In genomic region chr6:90471297-90471696, GRCh38 we compare ENCODE assay signal across 29 cellular contexts.
DNase-seq lines count a peak whose midpoint lies in the region; ATAC-seq and TF ChIP-seq lines count a peak whose summit lies in the region.
"Had no signal": no experiment of that assay in that cellular context is flagged by ENCODE, and none has a peak within 500 bp of the region (broad histone marks: within the 10 kb centered on the region; RNA-seq: fewer than 3 reads in every experiment).

No MANE protein-coding gene starts in this region.

- peaks cover 7% of the 10 kb centered on the region for H3K36me3 Mint-ChIP-seq in activated CD4-positive, alpha-beta memory T cell treated with anti-CD3 and anti-CD28 coated beads, Interleukin-2, amount 10 ng/mL, durations not matched to agents 7 days and 5 days (ENCODE audit: low read depth)
- H3K36me3 Mint-ChIP-seq in activated CD4-positive, alpha-beta memory T cell treated with anti-CD3 and anti-CD28 coated beads for 36 hours: no peaks in the 10 kb centered on the region
- H3K36me3 Mint-ChIP-seq in GM23338 (ENCODE audit: low read depth): no peaks in the 10 kb centered on the region
- H3K36me3 Mint-ChIP-seq in naive thymus-derived CD8-positive, alpha-beta T cell: no peaks in the 10 kb centered on the region

- peak overlapping the region; percentile 41 for H3K27ac Mint-ChIP-seq in activated CD4-positive, alpha-beta memory T cell treated with anti-CD3 and anti-CD28 coated beads, Interleukin-2, amount 10 ng/mL, durations not matched to agents 7 days and 5 days
- no peak overlapping the region for H3K27ac Mint-ChIP-seq in activated CD4-positive, alpha-beta memory T cell treated with anti-CD3 and anti-CD28 coated beads for 36 hours
- no peak overlapping the region for H3K27ac Mint-ChIP-seq in GM23338
- peak overlapping the region in 1 of 10 donors; percentile 21 for H3K27ac Mint-ChIP-seq in naive thymus-derived CD8-positive, alpha-beta T cell
- H3K27ac Mint-ChIP-seq: CD4-positive, alpha-beta T cell had no signal

- H3K4me3 ChIP-seq in GM23338 (no peak overlapping the region), OCI-LY1 (ENCODE audit: low read depth, low read length, poor library complexity, severe bottlenecking) (no peak overlapping the region)
- H3K4me3 ChIP-seq: A549, breast epithelium, dorsolateral prefrontal cortex, esophagus squamous epithelium, heart left ventricle, SJCRH30, smooth muscle cell had no signal

- H3K79me2 ChIP-seq in GM23338 (replicated peaks; ENCODE audit: insufficient read depth) (no peaks in the 10 kb centered on the region), OCI-LY1 (ENCODE audit: insufficient read depth, low read length) (no peaks in the 10 kb centered on the region)

- TF ChIP-seq CTCF in GM23338 (conservative IDR thresholded peaks at IDR 0.05; ENCODE audit: low read depth in 2 of 2) (no peak), OCI-LY1 (IDR thresholded peaks at IDR 0.05; ENCODE audit: low read length) (no peak)

- no peak overlapping the region for H3K9ac ChIP-seq in OCI-LY1 (ENCODE audit: low read length)

- CTCF ChIA-PET in activated CD4-positive, alpha-beta memory T cell treated with anti-CD3 and anti-CD28 coated beads, Interleukin-2, amount 10 ng/mL, durations not matched to agents 7 days and 5 days (lab: Charles Lee): interaction anchor here (1.0 to 11.5 kb wide), 7 partner anchors 8 to 181 kb away, joined by 3 to 281 read pairs (median 83); partner anchors contain the start of gene BACH2
- CTCF ChIA-PET in activated CD4-positive, alpha-beta memory T cell treated with anti-CD3 and anti-CD28 coated beads for 36 hours (lab: Charles Lee): interaction anchor here (1.3 to 5.9 kb wide), 4 partner anchors 8 to 78 kb away, joined by 3 to 36 read pairs (median 5); no protein-coding TSS in a partner anchor

- no peaks in the 10 kb centered on the region for H3K9me2 ChIP-seq in GM23338 (ENCODE audit: insufficient read depth)
- no peaks in the 10 kb centered on the region for H3K9me2 ChIP-seq in OCI-LY1 (ENCODE audit: low read depth, low read length)

- H3K27me3 ChIP-seq in GM23338 (ENCODE audit: insufficient read depth) (no peaks in the 10 kb centered on the region), OCI-LY1 (ENCODE audit: insufficient read depth, low read length) (no peaks in the 10 kb centered on the region)
- H3K27me3 ChIP-seq: breast epithelium, dorsolateral prefrontal cortex, esophagus squamous epithelium, foreskin keratinocyte, heart left ventricle, SJCRH30 had no signal

- H3K27me3 Mint-ChIP-seq in activated CD4-positive, alpha-beta memory T cell treated with anti-CD3 and anti-CD28 coated beads, Interleukin-2, amount 10 ng/mL, durations not matched to agents 7 days and 5 days: peaks cover 12% of the 10 kb centered on the region
- H3K27me3 Mint-ChIP-seq in activated CD4-positive, alpha-beta memory T cell treated with anti-CD3 and anti-CD28 coated beads for 36 hours: peaks cover 1% of the 10 kb centered on the region
- H3K27me3 Mint-ChIP-seq in GM23338 (ENCODE audit: insufficient read depth, low read depth, poor library complexity): peaks cover 4% of the 10 kb centered on the region
- H3K27me3 Mint-ChIP-seq in naive thymus-derived CD8-positive, alpha-beta T cell: no peaks in the 10 kb centered on the region
- H3K27me3 Mint-ChIP-seq: CD4-positive, alpha-beta T cell had no signal

- POLR2A ChIA-PET in activated CD4-positive, alpha-beta memory T cell treated with anti-CD3 and anti-CD28 coated beads, Interleukin-2, amount 10 ng/mL, durations not matched to agents 7 days and 5 days (lab: Charles Lee): interaction anchor here (1.0 to 14.9 kb wide), 6 partner anchors 12 to 176 kb away, joined by 3 to 324 read pairs (median 134); partner anchors contain the start of gene BACH2
- POLR2A ChIA-PET in activated CD4-positive, alpha-beta memory T cell treated with anti-CD3 and anti-CD28 coated beads for 36 hours (lab: Charles Lee): interaction anchor here (1.1 kb wide), 1 partner anchor 47 kb away, joined by 3 read pairs; no protein-coding TSS in a partner anchor
- POLR2A ChIA-PET in naive thymus-derived CD8-positive, alpha-beta T cell (lab: Charles Lee): interaction anchor here (0.7 to 2.1 kb wide), 3 partner anchors 58 to 187 kb away, joined by 3 to 5 read pairs (median 4); no protein-coding TSS in a partner anchor

- H3K27ac ChIP-seq in GM23338 (ENCODE audit: low read depth): no peak overlapping the region
- peak overlapping the region; percentile 93 for H3K27ac ChIP-seq in OCI-LY1 (ENCODE audit: low read depth, low read length, poor library complexity, severe bottlenecking)
- H3K27ac ChIP-seq: A549, breast epithelium, dorsolateral prefrontal cortex, esophagus squamous epithelium, foreskin keratinocyte, heart left ventricle, SJCRH30 had no signal

- H2AFZ ChIP-seq in GM23338 (peak overlapping the region; percentile 4; the same call in 1 of the 2 replicates), OCI-LY1 (ENCODE audit: low read length) (no peak overlapping the region)

- no peaks in the 10 kb centered on the region for H3K9me3 ChIP-seq in OCI-LY1 (ENCODE audit: low read length)
- H3K9me3 ChIP-seq: A549, breast epithelium, esophagus squamous epithelium, heart left ventricle, SJCRH30 had no signal

- H3K4me2 ChIP-seq in GM23338 (no peak overlapping the region), OCI-LY1 (ENCODE audit: low read length) (no peak overlapping the region)
- H3K4me2 ChIP-seq: A549, smooth muscle cell had no signal

- H3K4me1 ChIP-seq in GM23338 (ENCODE audit: insufficient read depth) (no peaks in the 10 kb centered on the region), OCI-LY1 (ENCODE audit: insufficient read depth, low read length, severe bottlenecking) (peaks cover 64% of the 10 kb centered on the region)
- H3K4me1 ChIP-seq: A549, breast epithelium had no signal

- peaks cover 97% of the 10 kb centered on the region for H3K4me1 Mint-ChIP-seq in activated CD4-positive, alpha-beta memory T cell treated with anti-CD3 and anti-CD28 coated beads, Interleukin-2, amount 10 ng/mL, durations not matched to agents 7 days and 5 days
- H3K4me1 Mint-ChIP-seq in activated CD4-positive, alpha-beta memory T cell treated with anti-CD3 and anti-CD28 coated beads for 36 hours (ENCODE audit: low read depth): peaks cover 87% of the 10 kb centered on the region
- H3K4me1 Mint-ChIP-seq in GM23338: peaks cover 9% of the 10 kb centered on the region
- H3K4me1 Mint-ChIP-seq in naive thymus-derived CD8-positive, alpha-beta T cell: peaks cover 17 to 56% (median 36%) of the 10 kb centered on the region in 4 donors

- no peaks in the 10 kb centered on the region for H3K9me3 Mint-ChIP-seq in activated CD4-positive, alpha-beta memory T cell treated with anti-CD3 and anti-CD28 coated beads, Interleukin-2, amount 10 ng/mL, durations not matched to agents 7 days and 5 days
- H3K9me3 Mint-ChIP-seq in activated CD4-positive, alpha-beta memory T cell treated with anti-CD3 and anti-CD28 coated beads for 36 hours: no peaks in the 10 kb centered on the region
- no peaks in the 10 kb centered on the region for H3K9me3 Mint-ChIP-seq in GM23338
- H3K9me3 Mint-ChIP-seq in naive thymus-derived CD8-positive, alpha-beta T cell: no peaks in the 10 kb centered on the region
- H3K9me3 Mint-ChIP-seq: activated T-cell treated with anti-CD3 and anti-CD28 coated beads, Interleukin-2, amount 50 U/mL, for 4 hours; CD4-positive, alpha-beta T cell had no signal

- intact Hi-C loops in activated CD4-positive, alpha-beta memory T cell treated with anti-CD3 and anti-CD28 coated beads for 36 hours (cut with micrococcal nuclease): loop anchor here (10.0 kb wide), 1 partner anchor 1036 kb away; the partner anchor contains the start of gene ANKRD6

- ATAC-seq in GM23338 (no peak), GM18517 (IDR thresholded peaks at IDR 0.05; ENCODE audit: unreplicated experiment) (no peak)
- ATAC-seq in naive thymus-derived CD8-positive, alpha-beta T cell: peak; percentile 24 to 50
- ATAC-seq: A549; activated T-cell treated with anti-CD3 and anti-CD28 coated beads, Interleukin-2, amount 50 U/mL, for 4 hours; foreskin keratinocyte; heart left ventricle; left ventricle myocardium superior; right cardiac atrium had no signal

- H3F3A ChIP-seq in GM23338 (replicated peaks; ENCODE audit: low read depth) (no peaks in the 10 kb centered on the region), OCI-LY1 (ENCODE audit: insufficient read depth, low read length) (no peaks in the 10 kb centered on the region)

- no peak for DNase-seq in activated CD4-positive, alpha-beta memory T cell treated with anti-CD3 and anti-CD28 coated beads, Interleukin-2, amount 10 ng/mL, durations not matched to agents 7 days and 5 days
- no peak for DNase-seq in activated CD4-positive, alpha-beta memory T cell treated with anti-CD3 and anti-CD28 coated beads for 36 hours
- no peak for DNase-seq in GM23338 (ENCODE audit: low spot score)
- no peak for DNase-seq in naive thymus-derived CD8-positive, alpha-beta T cell
- no peak for DNase-seq in epidermal melanocyte (ENCODE audit: insufficient read length, low spot score)
- DNase-seq in HT-29 (ENCODE audit: low spot score): no peak
- DNase-seq: activated T-cell treated with anti-CD3 and anti-CD28 coated beads, Interleukin-2, amount 50 U/mL, for 4 hours; AML-193; CD4-positive, alpha-beta T cell; dorsolateral prefrontal cortex; esophagus squamous epithelium; foreskin keratinocyte; heart left ventricle; Karpas-422; left ventricle myocardium superior; MV-4-11; NCI-H1436; NCI-H2081 treated with DMSO at 0.1 percent for 48 hours; NCI-H446; NCI-H748 treated with DMSO at 0.1 percent for 48 hours; right cardiac atrium; stimulated activated naive CD4-positive, alpha-beta T cell; SW 1271 had no signal

- H3K36me3 ChIP-seq in GM23338 (ENCODE audit: insufficient read depth): no peaks in the 10 kb centered on the region
- H3K36me3 ChIP-seq in OCI-LY1 (ENCODE audit: insufficient read depth, low read length): no peaks in the 10 kb centered on the region
- H3K36me3 ChIP-seq: breast epithelium, esophagus squamous epithelium, heart left ventricle, SJCRH30 had no signal

- no peaks in the 10 kb centered on the region for H4K20me1 ChIP-seq in GM23338 (replicated peaks; ENCODE audit: insufficient read depth)
- no peaks in the 10 kb centered on the region for H4K20me1 ChIP-seq in OCI-LY1 (ENCODE audit: insufficient read depth, low read length)

- H3K4me3 Mint-ChIP-seq in activated CD4-positive, alpha-beta memory T cell treated with anti-CD3 and anti-CD28 coated beads, Interleukin-2, amount 10 ng/mL, durations not matched to agents 7 days and 5 days: peak overlapping the region; percentile 18
- H3K4me3 Mint-ChIP-seq in activated CD4-positive, alpha-beta memory T cell treated with anti-CD3 and anti-CD28 coated beads for 36 hours: no peak overlapping the region
- no peak overlapping the region for H3K4me3 Mint-ChIP-seq in GM23338
- H3K4me3 Mint-ChIP-seq in naive thymus-derived CD8-positive, alpha-beta T cell: peak overlapping the region in 5 of 10 donors; percentile 15 to 50 (median 33)
- H3K4me3 Mint-ChIP-seq: activated T-cell treated with anti-CD3 and anti-CD28 coated beads, Interleukin-2, amount 50 U/mL, for 4 hours had no signal

TF ChIP-seq in GM23338, 12 proteins besides CTCF, POLR2A, EP300 and RAD21 (continues in another document):
- TF ChIP-seq EZH2 (IDR thresholded peaks at IDR 0.05; ENCODE audit: low read depth, unreplicated experiment) (no peak), CREB1 (CRISPR knock-in tag; IDR thresholded peaks at IDR 0.05; ENCODE audit: low read depth) (no peak), EZH2phosphoT487 (IDR thresholded peaks at IDR 0.05; ENCODE audit: unreplicated experiment) (no peak), ZNF114 (CRISPR knock-in tag; IDR thresholded peaks at IDR 0.05) (no peak)

Comparison
In these comparisons a context has a peak if more than half of its experiments do, and no peak if none do; other contexts are left out.
1. ATAC-seq: peak in naive thymus-derived CD8-positive, alpha-beta T cell (2 of 2); none in GM23338 (single experiment) and GM18517 (single experiment).